Comparison of ENCODE assay signal across 30 cellular contexts in genomic region chr10:132465889-132466519, GRCh38.
DNase-seq lines count a peak whose midpoint lies in the region; ATAC-seq, FAIRE-seq and TF ChIP-seq lines count a peak whose summit lies in the region.
"Had no signal": no experiment of that assay in that cellular context is flagged by ENCODE, and none has a peak within 500 bp of the region (broad histone marks: within the 10 kb centered on the region; RNA-seq: fewer than 3 reads in every experiment).

No MANE protein-coding gene starts in this region.

- DNase-seq in BE2C: peak; percentile 4
- no peak for DNase-seq in esophagus muscularis mucosa (ENCODE audit: extremely low spot score)
- DNase-seq in HepG2 (ENCODE audit: low spot score): no peak
- no peak for DNase-seq in stomach
- DNase-seq in mesendoderm: no peak
- no peak for DNase-seq in activated T-cell treated with anti-CD3 and anti-CD28 coated beads, Interleukin-2, amount 50 U/mL, for 72 hours
- DNase-seq: activated CD4-positive, alpha-beta T cell treated with anti-CD3 and anti-CD28 coated beads for 1 hour; activated naive CD4-positive, alpha-beta T cell treated with Interleukin-2 at 50 U/mL for 16 hours; activated T-cell treated with anti-CD3 and anti-CD28 coated beads, Interleukin-2, amount 50 U/mL, for 24 hours; caudate nucleus; COR-L47; foreskin fibroblast; HFFc6; mesenchymal stem cell; MV-4-11; naive thymus-derived CD4-positive, alpha-beta T cell; NCI-H187; SHP77 treated with DMSO at 0.1 percent for 48 hours; stimulated activated CD4-positive, alpha-beta T cell treated with anti-CD3 and anti-CD28 coated beads, Interleukin-2, amount 100 ng/mL, for 24 hours had no signal

- H3K4ac ChIP-seq in mesendoderm (ENCODE audit: low read depth, low read length): no peak overlapping the region

- no peak overlapping the region for H3K27ac Mint-ChIP-seq in activated T-cell treated with anti-CD3 and anti-CD28 coated beads, Interleukin-2, amount 50 U/mL, for 72 hours
- H3K27ac Mint-ChIP-seq: activated T-cell treated with anti-CD3 and anti-CD28 coated beads, Interleukin-2, amount 50 U/mL, for 24 hours; HFFc6; naive thymus-derived CD4-positive, alpha-beta T cell; stimulated activated effector memory CD8-positive, alpha-beta T cell treated with anti-CD3 and anti-CD28 coated beads, Interleukin-12 subunit alpha, Interleukin-12 subunit beta, amount 100 ng/mL, for 72 hours; T-cell had no signal

- no peak overlapping the region for H3K23ac ChIP-seq in mesendoderm (ENCODE audit: low read length)

- H3K27me3 ChIP-seq in BE2C: no peaks in the 10 kb centered on the region
- no peaks in the 10 kb centered on the region for H3K27me3 ChIP-seq in esophagus muscularis mucosa
- H3K27me3 ChIP-seq in HepG2 (ENCODE audit: control insufficient read depth in 1 of 2, insufficient read depth in 2 of 2, low read length in 2 of 2): peaks cover 30 to 72% of the 10 kb centered on the region in 2 experiments; a peak in 4 of 5 replicates
- no peaks in the 10 kb centered on the region for H3K27me3 ChIP-seq in stomach
- H3K27me3 ChIP-seq in mesendoderm (ENCODE audit: insufficient read depth, low read length, poor library complexity): no peaks in the 10 kb centered on the region

- H3K27ac ChIP-seq in esophagus muscularis mucosa (replicated peaks in 1 of 4) (peak overlapping the region; percentile 96 to 100 (median 97)), HepG2 (ENCODE audit: extremely low read length, insufficient read depth, low read length) (no peak overlapping the region), stomach (peak overlapping the region in 4 of 5 donors; percentile 80 to 95 (median 86)), mesendoderm (ENCODE audit: low read depth, low read length) (no peak overlapping the region)
- H3K27ac ChIP-seq: A549, KMS-11 had no signal

- H3K9ac ChIP-seq in HepG2 (ENCODE audit: insufficient read depth, low read depth, low read length) (no peak overlapping the region), mesendoderm (ENCODE audit: low read length) (no peak overlapping the region)
- H3K9ac ChIP-seq: KMS-11 had no signal

- H3K18ac ChIP-seq in mesendoderm (ENCODE audit: low read length): no peak overlapping the region

- no peak for TF ChIP-seq RAD21 in HepG2 (CRISPR knock-in tag; IDR thresholded peaks at IDR 0.05)

- no peaks in the 10 kb centered on the region for H3K79me1 ChIP-seq in mesendoderm (ENCODE audit: low read length)

- peaks cover 6% of the 10 kb centered on the region for H3K27me3 Mint-ChIP-seq in activated T-cell treated with anti-CD3 and anti-CD28 coated beads, Interleukin-2, amount 50 U/mL, for 72 hours (ENCODE audit: low read depth)
- H3K27me3 Mint-ChIP-seq: T-cell had no signal

- H3K4me2 ChIP-seq in HepG2 (ENCODE audit: low read depth, low read length) (no peak overlapping the region), mesendoderm (ENCODE audit: low read length) (no peak overlapping the region)
- H3K4me2 ChIP-seq: A549, KMS-11 had no signal

- intact Hi-C loops in esophagus muscularis mucosa (cut with DNase I) (loop anchor here (2.0 to 5.0 kb wide), 2 partner anchors 51 to 167 kb away; no protein-coding TSS in a partner anchor), HepG2 (cut with micrococcal nuclease; ENCODE audit: unreplicated experiment) (no loop called here), stomach (cut with DNase I; ENCODE audit: low total_unique reads) (loop anchor here (10.0 kb wide), 1 partner anchor 69 kb away; the partner anchor contains the start of gene INPP5A)

- H2BK5ac ChIP-seq in mesendoderm (ENCODE audit: low read length): no peak overlapping the region

- no peak overlapping the region for H3K4me3 ChIP-seq in BE2C (ENCODE audit: low read depth, low read length)
- H3K4me3 ChIP-seq in esophagus muscularis mucosa: no peak overlapping the region
- no peak overlapping the region for H3K4me3 ChIP-seq in HepG2 (replicated peaks in 1 of 3; ENCODE audit: insufficient read depth in 1 of 3, low read depth in 2 of 3, low read length in 3 of 3)
- H3K4me3 ChIP-seq in stomach: no peak overlapping the region
- no peak overlapping the region for H3K4me3 ChIP-seq in mesendoderm (ENCODE audit: low read length)
- H3K4me3 ChIP-seq: A549, skin epidermis had no signal

- H3K4me1 Mint-ChIP-seq in activated T-cell treated with anti-CD3 and anti-CD28 coated beads, Interleukin-2, amount 50 U/mL, for 72 hours (ENCODE audit: low read depth): peaks cover 8% of the 10 kb centered on the region

- H3K4me1 ChIP-seq in BE2C (no peaks in the 10 kb centered on the region), esophagus muscularis mucosa (peaks cover 74 to 98% (median 97%) of the 10 kb centered on the region in 4 donors), HepG2 (ENCODE audit: insufficient read depth, low read length) (peaks cover 17% of the 10 kb centered on the region), stomach (peaks cover 61 to 90% (median 75%) of the 10 kb centered on the region in 4 donors), mesendoderm (ENCODE audit: control insufficient read depth, low read depth, low read length) (no peaks in the 10 kb centered on the region)

- H4K8ac ChIP-seq in mesendoderm (ENCODE audit: low read depth, low read length): no peak overlapping the region

- POLR2A ChIA-PET in HepG2 (lab: Yijun Ruan, JAX): no interaction called here

- H3K9me3 ChIP-seq in BE2C: no peaks in the 10 kb centered on the region
- peaks cover 0 to under 1% (median 0%) of the 10 kb centered on the region in 4 donors for H3K9me3 ChIP-seq in esophagus muscularis mucosa
- H3K9me3 ChIP-seq in HepG2 (ENCODE audit: low read length): no peaks in the 10 kb centered on the region
- no peaks in the 10 kb centered on the region for H3K9me3 ChIP-seq in stomach
- H3K9me3 ChIP-seq: A549 had no signal

- CTCF ChIA-PET in HepG2 (lab: Yijun Ruan, JAX; ENCODE audit: low intra/inter-chr PET ratio, low total read pairs): no interaction called here

- no peak overlapping the region for H2BK15ac ChIP-seq in mesendoderm (replicated peaks; ENCODE audit: low read depth)

- no peaks in the 10 kb centered on the region for H3K36me3 ChIP-seq in BE2C
- no peaks in the 10 kb centered on the region for H3K36me3 ChIP-seq in esophagus muscularis mucosa
- no peaks in the 10 kb centered on the region for H3K36me3 ChIP-seq in HepG2 (replicated peaks in 1 of 2; ENCODE audit: control insufficient read depth in 1 of 2, insufficient read depth in 2 of 2, low read length in 2 of 2)
- H3K36me3 ChIP-seq in stomach: no peaks in the 10 kb centered on the region
- H3K36me3 ChIP-seq in mesendoderm (ENCODE audit: control insufficient read depth, insufficient read depth, low read length): no peaks in the 10 kb centered on the region

- H2AK5ac ChIP-seq in mesendoderm (ENCODE audit: low read length): no peak overlapping the region

- H2BK120ac ChIP-seq in mesendoderm (ENCODE audit: low read depth, low read length): no peak overlapping the region

- H3K56ac ChIP-seq in mesendoderm (ENCODE audit: low read length): no peak overlapping the region

- in situ Hi-C loops in HepG2 (cut with HindIII; ENCODE audit: extremely low pct_ligation_motif_present, low pct_unique_long_range_greater_than_20kb): no loop called here

- ATAC-seq in HepG2: no peak
- ATAC-seq in GM18520 (IDR thresholded peaks at IDR 0.05; ENCODE audit: unreplicated experiment): no peak
- ATAC-seq in activated T-cell treated with anti-CD3 and anti-CD28 coated beads, Interleukin-2, amount 50 U/mL, for 72 hours (replicated peaks in 1 of 2): no peak
- no peak for ATAC-seq in SK-N-SH treated with all-trans-retinoic acid at 6 μM for 48 hours
- ATAC-seq: naive thymus-derived CD4-positive, alpha-beta T cell; stimulated activated effector memory CD8-positive, alpha-beta T cell treated with anti-CD3 and anti-CD28 coated beads, Interleukin-12 subunit alpha, Interleukin-12 subunit beta, amount 100 ng/mL, for 72 hours; T-cell had no signal

- FAIRE-seq in HepG2 (lab: Jason Lieb, UNC): no peak
- FAIRE-seq: A549, GM12892, HTR-8/SVneo, keratinocyte, TTC549 had no signal

- no peaks in the 10 kb centered on the region for H3K9me3 Mint-ChIP-seq in activated T-cell treated with anti-CD3 and anti-CD28 coated beads, Interleukin-2, amount 50 U/mL, for 72 hours
- H3K9me3 Mint-ChIP-seq: activated T-cell treated with anti-CD3 and anti-CD28 coated beads, Interleukin-2, amount 50 U/mL, for 24 hours; HFFc6; stimulated activated effector memory CD8-positive, alpha-beta T cell treated with anti-CD3 and anti-CD28 coated beads, Interleukin-12 subunit alpha, Interleukin-12 subunit beta, amount 100 ng/mL, for 72 hours; T-cell had no signal

- TF ChIP-seq EP300 in esophagus muscularis mucosa (IDR thresholded peaks at IDR 0.05) (no peak), HepG2 (IDR thresholded peaks at IDR 0.05; ENCODE audit: low read depth in 2 of 2, low read length in 2 of 2) (no peak), HepG2 (CRISPR knock-in tag; IDR thresholded peaks at IDR 0.05; ENCODE audit: borderline replicate concordance) (no peak), stomach (IDR thresholded peaks at IDR 0.05) (no peak)

- H3K4me3 Mint-ChIP-seq in activated T-cell treated with anti-CD3 and anti-CD28 coated beads, Interleukin-2, amount 50 U/mL, for 72 hours: no peak overlapping the region
- H3K4me3 Mint-ChIP-seq: activated T-cell treated with anti-CD3 and anti-CD28 coated beads, Interleukin-2, amount 50 U/mL, for 24 hours; HFFc6; naive thymus-derived CD4-positive, alpha-beta T cell; stimulated activated effector memory CD8-positive, alpha-beta T cell treated with anti-CD3 and anti-CD28 coated beads, Interleukin-12 subunit alpha, Interleukin-12 subunit beta, amount 100 ng/mL, for 72 hours; T-cell had no signal

- H3K36me3 Mint-ChIP-seq in activated T-cell treated with anti-CD3 and anti-CD28 coated beads, Interleukin-2, amount 50 U/mL, for 72 hours (ENCODE audit: insufficient read depth in 2 of 2): peaks cover 0 to 2% of the 10 kb centered on the region in 2 donors
- H3K36me3 Mint-ChIP-seq: stimulated activated effector memory CD8-positive, alpha-beta T cell treated with anti-CD3 and anti-CD28 coated beads, Interleukin-12 subunit alpha, Interleukin-12 subunit beta, amount 100 ng/mL, for 72 hours; T-cell had no signal

- H3K79me2 ChIP-seq in HepG2 (ENCODE audit: insufficient read depth, low read length) (no peaks in the 10 kb centered on the region), mesendoderm (ENCODE audit: control insufficient read depth, insufficient read depth, low read length) (no peaks in the 10 kb centered on the region)

- TF ChIP-seq POLR2A in esophagus muscularis mucosa (IDR thresholded peaks at IDR 0.05; ENCODE audit: low read depth) (no peak), HepG2 (IDR thresholded peaks at IDR 0.05; ENCODE audit: insufficient read depth in 1 of 2, low read depth in 2 of 2, low read length in 2 of 2) (no peak), stomach (IDR thresholded peaks at IDR 0.05) (no peak)

- H2AFZ ChIP-seq in HepG2 (ENCODE audit: low read length): no peak overlapping the region

- TF ChIP-seq CTCF in BE2C (IDR thresholded peaks at IDR 0.05; ENCODE audit: low read depth, low read length) (no peak), esophagus muscularis mucosa (IDR thresholded peaks at IDR 0.05) (no peak), HepG2 (CRISPR knock-in tag; IDR thresholded peaks at IDR 0.05) (no peak), stomach (IDR thresholded peaks at IDR 0.05) (no peak)

- H4K20me1 ChIP-seq in HepG2 (ENCODE audit: insufficient read depth, low read length): no peaks in the 10 kb centered on the region

- 97% methylated on average over 8 of the region's 20 CpGs for WGBS in esophagus muscularis mucosa
- 61% methylated on average over 2 of the region's 20 CpGs for WGBS in HepG2 (ENCODE audit: low lambda C conversion rate)
- WGBS in stomach, 5 donors: 87 to 92% (median 90%) methylated on average over 12 to 20 of the region's 20 CpGs
- no CpG with 5 or more reads among the region's 20 CpGs for WGBS in mesendoderm (ENCODE audit: extremely low coverage, insufficient coverage, low lambda C conversion rate)

- no peak overlapping the region for H4K5ac ChIP-seq in mesendoderm (ENCODE audit: low read length)

- BruUV-seq in HepG2 (replicated peaks; lab: Mats Ljungman, UMichigan): no TSS peak

Comparison
In these comparisons a context has a peak if more than half of its experiments do, and no peak if none do; other contexts are left out.
1. H3K27ac ChIP-seq: peak in esophagus muscularis mucosa (4 of 4) and stomach (4 of 5); none in HepG2 (single experiment) and mesendoderm (single experiment).